In the genomic region with DNA sequence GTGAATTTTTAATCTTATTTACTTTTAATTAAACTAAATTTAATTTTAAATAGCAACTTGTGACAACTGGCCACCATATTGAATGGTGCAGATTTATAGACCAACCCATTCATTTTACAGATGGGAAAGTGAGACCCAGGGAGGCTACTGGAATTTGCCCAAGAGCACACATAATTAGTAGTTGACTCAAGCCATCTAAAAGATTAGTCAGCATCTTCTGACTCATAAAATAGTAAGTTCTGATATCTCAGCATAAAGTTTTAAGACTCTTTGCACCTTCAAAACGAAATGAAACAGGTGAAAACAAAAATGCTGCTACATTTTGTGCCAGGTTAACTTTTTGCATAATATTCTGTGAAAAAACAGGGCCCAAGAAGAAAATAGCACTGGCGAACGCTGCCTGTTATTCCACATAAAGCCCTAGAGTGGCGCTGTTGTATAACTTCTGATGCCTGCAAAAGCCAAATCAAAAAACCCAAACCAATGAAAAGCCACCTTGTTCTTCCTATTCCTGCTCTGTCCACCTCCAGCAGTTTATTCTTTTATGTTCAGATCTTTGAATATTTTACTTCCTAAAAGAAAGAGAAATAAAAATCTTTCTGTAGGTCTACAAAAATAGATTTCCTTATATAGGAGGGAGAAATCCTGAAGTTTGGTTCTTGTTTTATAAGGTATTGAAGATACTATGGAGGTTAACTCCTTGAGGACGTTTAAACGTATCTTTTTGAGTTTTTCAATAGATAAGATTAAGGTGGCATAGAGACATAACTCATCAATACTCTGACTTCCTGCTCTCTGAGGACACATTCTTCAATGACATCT, we compare ENCODE assay signal across 9 cellular contexts.
A peak's percentile ranks its signal among the peaks of the same experiment; 100 is the strongest.
DNase-seq lines count a peak whose midpoint lies in the region; ATAC-seq, FAIRE-seq and TF ChIP-seq lines count a peak whose summit lies in the region.
"Had no signal": no experiment of that assay in that cellular context is flagged by ENCODE, and none has a peak within 500 bp of the region (broad histone marks: within the 10 kb centered on the region; RNA-seq: fewer than 3 reads in every experiment).

No MANE protein-coding gene starts in this region.

- no peak overlapping the region for H3K27ac Mint-ChIP-seq in activated CD8-positive, alpha-beta memory T cell treated with anti-CD3 and anti-CD28 coated beads, Interleukin-2, amount 10 ng/mL, durations not matched to agents 7 days and 5 days

- no peak overlapping the region for H3K14ac ChIP-seq in neuronal stem cell (ENCODE audit: low read length)

- ATAC-seq in GM18505 (IDR thresholded peaks at IDR 0.05; ENCODE audit: unreplicated experiment), result peak; percentile 63
- no peak for ATAC-seq in GM21526 (IDR thresholded peaks at IDR 0.05; ENCODE audit: low FRiP score, unreplicated experiment)
- ATAC-seq in activated CD8-positive, alpha-beta memory T cell treated with anti-CD3 and anti-CD28 coated beads, Interleukin-2, amount 10 ng/mL, durations not matched to agents 7 days and 5 days, result no peak

- no peaks in the 10 kb centered on the region for H3K9me3 Mint-ChIP-seq in activated CD8-positive, alpha-beta memory T cell treated with anti-CD3 and anti-CD28 coated beads, Interleukin-2, amount 10 ng/mL, durations not matched to agents 7 days and 5 days (ENCODE audit: low read depth)

- H2BK12ac ChIP-seq in neuronal stem cell (ENCODE audit: low read length), result no peak overlapping the region

- no peaks in the 10 kb centered on the region for H3K36me3 ChIP-seq in A673 (ENCODE audit: insufficient read depth, low read length, poor library complexity, severe bottlenecking)
- no peaks in the 10 kb centered on the region for H3K36me3 ChIP-seq in OCI-LY7 (ENCODE audit: insufficient read depth, low read length)
- no peaks in the 10 kb centered on the region for H3K36me3 ChIP-seq in endothelial cell of umbilical vein (ENCODE audit: control insufficient read depth in 2 of 2, extremely low read depth in 1 of 2, insufficient read depth in 2 of 2, low read length in 2 of 2)
- no peaks in the 10 kb centered on the region for H3K36me3 ChIP-seq in neuronal stem cell (replicated peaks in 1 of 2; ENCODE audit: control insufficient read depth in 2 of 2, insufficient read depth in 2 of 2, low read length in 2 of 2)

- POLR2A ChIA-PET in A673 (lab: Charles Lee; ENCODE audit: low non-redundant PET), result no interaction called here
- POLR2A ChIA-PET in OCI-LY7 (lab: Charles Lee), result no interaction called here
- POLR2A ChIA-PET in endothelial cell of umbilical vein (lab: Charles Lee), result no interaction called here

- H3K4me3 ChIP-seq in A673 (ENCODE audit: low read depth, low read length, poor library complexity, severe bottlenecking) (peak overlapping the region; percentile 26), OCI-LY7 (ENCODE audit: low read depth, low read length, poor library complexity, severe bottlenecking) (no peak overlapping the region), endothelial cell of umbilical vein (replicated peaks in 1 of 3; ENCODE audit: insufficient read depth in 1 of 3, low read depth in 1 of 3, low read length in 3 of 3) (no peak overlapping the region), neuronal stem cell (ENCODE audit: low read length in 2 of 2) (no peak overlapping the region)

- TF ChIP-seq POLR2A in GM18505 (IDR thresholded peaks at IDR 0.05; ENCODE audit: borderline replicate concordance, extremely low read depth, insufficient read depth, insufficient read length) (no peak), endothelial cell of umbilical vein (IDR thresholded peaks at IDR 0.05; ENCODE audit: low read depth, low read length) (no peak)

- H3K9ac ChIP-seq in endothelial cell of umbilical vein (replicated peaks; ENCODE audit: extremely low read depth, insufficient read depth, low read length) (no peak overlapping the region), neuronal stem cell (ENCODE audit: low read depth, low read length, poor library complexity) (no peak overlapping the region)

- no peaks in the 10 kb centered on the region for H3K4me1 Mint-ChIP-seq in activated CD8-positive, alpha-beta memory T cell treated with anti-CD3 and anti-CD28 coated beads, Interleukin-2, amount 10 ng/mL, durations not matched to agents 7 days and 5 days

- no peaks in the 10 kb centered on the region for H3K79me2 ChIP-seq in OCI-LY7 (ENCODE audit: insufficient read depth, low read depth, low read length)
- H3K79me2 ChIP-seq in endothelial cell of umbilical vein (ENCODE audit: control insufficient read depth, insufficient read depth, low read length), result no peaks in the 10 kb centered on the region

- H3K27ac ChIP-seq in A673 (ENCODE audit: low read depth, low read length, poor library complexity, severe bottlenecking), result no peak overlapping the region
- no peak overlapping the region for H3K27ac ChIP-seq in OCI-LY7 (ENCODE audit: low read depth, low read length, poor library complexity, severe bottlenecking)
- H3K27ac ChIP-seq in endothelial cell of umbilical vein (ENCODE audit: insufficient read depth, low read depth, low read length), result no peak overlapping the region
- H3K27ac ChIP-seq in neuronal stem cell (replicated peaks; ENCODE audit: low read length), result no peak overlapping the region

- no peak overlapping the region for H4K91ac ChIP-seq in neuronal stem cell (ENCODE audit: low read depth, low read length, poor library complexity)

- intact Hi-C loops in A673 (cut with micrococcal nuclease; ENCODE audit: unreplicated experiment) (loop anchor here (2.0 kb wide), 1 partner anchor 293 kb away; no protein-coding TSS in a partner anchor), OCI-LY7 (cut with micrococcal nuclease; ENCODE audit: unreplicated experiment) (loop anchor here (2.0 kb wide), 1 partner anchor 51 kb away; no protein-coding TSS in a partner anchor), endothelial cell of umbilical vein (cut with micrococcal nuclease) (no loop called here)

- no peaks in the 10 kb centered on the region for H3K27me3 ChIP-seq in A673 (replicated peaks; ENCODE audit: insufficient read depth, low read depth, low read length, poor library complexity)
- H3K27me3 ChIP-seq in endothelial cell of umbilical vein (ENCODE audit: control insufficient read depth in 2 of 2, insufficient read depth in 2 of 2, low read length in 2 of 2), result no peaks in the 10 kb centered on the region
- H3K27me3 ChIP-seq in neuronal stem cell (ENCODE audit: control insufficient read depth in 3 of 3, insufficient read depth in 3 of 3, low read depth in 1 of 3, low read length in 3 of 3), result no peaks in the 10 kb centered on the region

- no peaks in the 10 kb centered on the region for H3K9me1 ChIP-seq in endothelial cell of umbilical vein (replicated peaks; ENCODE audit: control insufficient read depth, extremely low read depth, insufficient read depth, low read length)

- peaks cover 17% of the 10 kb centered on the region for H3K4me1 ChIP-seq in A673 (ENCODE audit: insufficient read depth, low read length, poor library complexity, severe bottlenecking)
- no peaks in the 10 kb centered on the region for H3K4me1 ChIP-seq in OCI-LY7 (ENCODE audit: insufficient read depth, low read length, poor library complexity, severe bottlenecking)
- H3K4me1 ChIP-seq in endothelial cell of umbilical vein (ENCODE audit: control insufficient read depth, extremely low read depth, insufficient read depth, low read length), result no peaks in the 10 kb centered on the region
- H3K4me1 ChIP-seq in neuronal stem cell (ENCODE audit: control insufficient read depth in 2 of 2, insufficient read depth in 1 of 2, low read depth in 1 of 2, low read length in 2 of 2), result peaks cover 9 to 23% of the 10 kb centered on the region in 2 donors

- no peak overlapping the region for H3K23ac ChIP-seq in neuronal stem cell (ENCODE audit: low read depth, low read length, poor library complexity)

- no peak overlapping the region for H2BK15ac ChIP-seq in neuronal stem cell (ENCODE audit: low read length)

- DNase-seq in A673 (ENCODE audit: low spot score) (peak; percentile 75), Kasumi-1 (lab: John Stamatoyannopoulos, UW) (peak; percentile 63 to 77), OCI-LY7 (ENCODE audit: low spot score) (peak; percentile 52), endothelial cell of umbilical vein (ENCODE audit: low read depth, low spot score) (peak; percentile 21), neuronal stem cell (ENCODE audit: low spot score) (peak; percentile 43)
- no peak for DNase-seq in activated CD8-positive, alpha-beta memory T cell treated with anti-CD3 and anti-CD28 coated beads, Interleukin-2, amount 10 ng/mL, durations not matched to agents 7 days and 5 days

- no peak overlapping the region for H4K8ac ChIP-seq in neuronal stem cell (ENCODE audit: low read depth, low read length)

- H3K18ac ChIP-seq in neuronal stem cell (ENCODE audit: low read length), result no peak overlapping the region

- H3K36me3 Mint-ChIP-seq in activated CD8-positive, alpha-beta memory T cell treated with anti-CD3 and anti-CD28 coated beads, Interleukin-2, amount 10 ng/mL, durations not matched to agents 7 days and 5 days, result no peaks in the 10 kb centered on the region

- peak; percentile 76 for FAIRE-seq in endothelial cell of umbilical vein (lab: Jason Lieb, UNC)
- FAIRE-seq: colon had no signal

- CTCF ChIA-PET in A673 (lab: Charles Lee), result no interaction called here
- CTCF ChIA-PET in OCI-LY7 (lab: Charles Lee; ENCODE audit: unreplicated experiment), result no interaction called here
- CTCF ChIA-PET in endothelial cell of umbilical vein (lab: Charles Lee), result no interaction called here
- CTCF ChIA-PET in activated CD8-positive, alpha-beta memory T cell treated with anti-CD3 and anti-CD28 coated beads, Interleukin-2, amount 10 ng/mL, durations not matched to agents 7 days and 5 days (lab: Charles Lee), result no interaction called here

- no CpG with 5 or more reads among the region's 6 CpGs for WGBS in neuronal stem cell (ENCODE audit: extremely low coverage in 2 of 2, insufficient read length in 2 of 2, insufficient replicate concordance in 1 of 2), 2 donors

- no peak overlapping the region for H2BK120ac ChIP-seq in neuronal stem cell (ENCODE audit: low read depth, low read length)

- peaks cover 9% of the 10 kb centered on the region for H3K27me3 Mint-ChIP-seq in activated CD8-positive, alpha-beta memory T cell treated with anti-CD3 and anti-CD28 coated beads, Interleukin-2, amount 10 ng/mL, durations not matched to agents 7 days and 5 days

- H2AFZ ChIP-seq in OCI-LY7 (ENCODE audit: low read length), result no peak overlapping the region
- no peak overlapping the region for H2AFZ ChIP-seq in endothelial cell of umbilical vein (ENCODE audit: low read depth, low read length)
- no peak overlapping the region for H2AFZ ChIP-seq in neuronal stem cell (ENCODE audit: low read length)

- no peaks in the 10 kb centered on the region for H3K9me3 ChIP-seq in A673 (ENCODE audit: low read depth, low read length, poor library complexity, severe bottlenecking)
- no peaks in the 10 kb centered on the region for H3K9me3 ChIP-seq in OCI-LY7 (ENCODE audit: low read length)
- H3K9me3 ChIP-seq in endothelial cell of umbilical vein (replicated peaks; ENCODE audit: control insufficient read depth, insufficient read depth, low read length), result no peaks in the 10 kb centered on the region
- H3K9me3 ChIP-seq in neuronal stem cell (replicated peaks in 1 of 2; ENCODE audit: control insufficient read depth in 2 of 2, insufficient read depth in 1 of 2, low read depth in 1 of 2, low read length in 2 of 2), result no peaks in the 10 kb centered on the region

- TF ChIP-seq CTCF in A673 (conservative IDR thresholded peaks at IDR 0.05; ENCODE audit: low read depth, low read length), result peak; percentile 91
- peak; percentile 93 for TF ChIP-seq CTCF in OCI-LY7 (conservative IDR thresholded peaks at IDR 0.05; ENCODE audit: low read length)
- peak; percentile 63 to 66 for TF ChIP-seq CTCF in endothelial cell of umbilical vein (IDR thresholded peaks at IDR 0.05; ENCODE audit: extremely low read depth in 1 of 2, insufficient read depth in 1 of 2, low read depth in 1 of 2, low read length in 2 of 2)

- no peak overlapping the region for H3K4me3 Mint-ChIP-seq in activated CD8-positive, alpha-beta memory T cell treated with anti-CD3 and anti-CD28 coated beads, Interleukin-2, amount 10 ng/mL, durations not matched to agents 7 days and 5 days

- H2AK5ac ChIP-seq in neuronal stem cell (ENCODE audit: low read depth, low read length), result no peak overlapping the region

- no peaks in the 10 kb centered on the region for H3K9me2 ChIP-seq in OCI-LY7 (ENCODE audit: insufficient read depth, low read length)

- BruUV-seq in A673 (replicated peaks; lab: Mats Ljungman, UMichigan), result no TSS peak
- no TSS peak for BruUV-seq in OCI-LY7 (replicated peaks; lab: Mats Ljungman, UMichigan)
- BruUV-seq in endothelial cell of umbilical vein (replicated peaks; lab: Mats Ljungman, UMichigan), result no TSS peak

- H3K4me2 ChIP-seq in OCI-LY7 (ENCODE audit: low read length) (no peak overlapping the region), endothelial cell of umbilical vein (ENCODE audit: insufficient read depth, low read length) (no peak overlapping the region), neuronal stem cell (ENCODE audit: insufficient read depth, low read length, poor library complexity, severe bottlenecking) (no peak overlapping the region)

- no peak overlapping the region for H3K4ac ChIP-seq in neuronal stem cell (ENCODE audit: low read length)

- H4K20me1 ChIP-seq in OCI-LY7 (ENCODE audit: insufficient read depth, low read length) (no peaks in the 10 kb centered on the region), endothelial cell of umbilical vein (replicated peaks; ENCODE audit: control insufficient read depth, extremely low read depth, insufficient read depth, low read length) (no peaks in the 10 kb centered on the region)

- dilution Hi-C loops in endothelial cell of umbilical vein (cut with MboI; ENCODE audit: extremely low pct_ligation_motif_present, low sequenced_read_pairs), result no loop called here

- H2BK5ac ChIP-seq in neuronal stem cell (ENCODE audit: low read length), result no peak overlapping the region

- H3K79me1 ChIP-seq in neuronal stem cell (ENCODE audit: low read depth, low read length), result no peaks in the 10 kb centered on the region
